Comparison of ENCODE assay signal across 31 cellular contexts in the genomic region with DNA sequence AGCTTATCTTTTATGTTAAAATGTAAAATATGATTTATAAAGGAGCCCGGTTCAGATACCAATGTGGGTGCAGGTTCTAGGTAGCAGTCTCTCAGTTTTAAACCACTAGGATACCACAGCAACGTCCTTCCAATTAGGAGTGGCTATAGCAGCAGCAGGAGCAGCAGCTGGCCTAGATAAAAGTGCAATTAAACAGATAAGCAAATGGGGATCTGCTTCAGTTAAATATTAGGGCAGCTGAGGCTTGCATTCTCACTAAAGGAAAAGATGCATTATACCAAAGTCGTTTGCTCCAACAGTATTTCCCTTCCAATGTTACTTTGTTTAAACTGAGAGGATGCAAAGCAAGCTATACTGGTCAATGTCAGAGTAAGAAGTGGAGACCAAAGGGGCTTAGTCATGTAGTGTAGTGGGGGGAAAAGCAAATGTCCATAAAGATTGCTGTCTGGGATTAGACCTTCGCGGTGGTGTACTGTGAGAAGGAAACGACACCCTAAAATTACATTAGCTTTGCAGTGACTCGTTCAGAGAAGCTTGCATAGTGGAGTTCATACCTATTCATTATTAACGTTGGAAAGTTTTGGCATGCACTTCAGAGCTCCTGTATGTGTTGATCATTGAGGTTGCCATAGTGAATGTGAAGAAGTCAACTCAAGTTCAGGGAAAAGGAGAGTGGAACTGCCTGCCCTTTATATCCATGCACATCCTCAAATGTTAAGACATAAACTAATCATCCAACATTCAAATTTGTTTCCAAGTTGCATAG.
DNase-seq lines count a peak whose midpoint lies in the region; ATAC-seq, FAIRE-seq and TF ChIP-seq lines count a peak whose summit lies in the region.
"Had no signal": no experiment of that assay in that cellular context is flagged by ENCODE, and none has a peak within 500 bp of the region (broad histone marks: within the 10 kb centered on the region; RNA-seq: fewer than 3 reads in every experiment).

No MANE protein-coding gene starts in this region.

- H4K20me1 ChIP-seq in keratinocyte (ENCODE audit: control insufficient read depth, extremely low read depth, insufficient read depth, low read length) (no peaks in the 10 kb centered on the region), GM23338 (replicated peaks; ENCODE audit: insufficient read depth) (no peaks in the 10 kb centered on the region)

- H2AFZ ChIP-seq in keratinocyte (ENCODE audit: control insufficient read depth, low read length), result peak overlapping the region; percentile 65
- no peak overlapping the region for H2AFZ ChIP-seq in GM23338

- H3K36me3 ChIP-seq in BE2C (no peaks in the 10 kb centered on the region), keratinocyte (ENCODE audit: control insufficient read depth in 2 of 2, extremely low read depth in 1 of 2, insufficient read depth in 2 of 2, low read length in 2 of 2) (no peaks in the 10 kb centered on the region), GM23338 (ENCODE audit: insufficient read depth) (no peaks in the 10 kb centered on the region), adrenal gland (replicated peaks in 1 of 2) (no peaks in the 10 kb centered on the region)
- H3K36me3 ChIP-seq: breast epithelium, esophagus muscularis mucosa, ovary, thoracic aorta, vagina had no signal

- no peak for TF ChIP-seq POLR2A in adrenal gland (IDR thresholded peaks at IDR 0.05)

- no peak overlapping the region for H3K9ac ChIP-seq in keratinocyte (ENCODE audit: control insufficient read depth, extremely low read depth, insufficient read depth, low read length)

- dilution Hi-C loops in keratinocyte (cut with MboI; ENCODE audit: extremely low pct_ligation_motif_present, low sequenced_read_pairs), result no loop called here

- no peak overlapping the region for H3K4me3 ChIP-seq in BE2C (ENCODE audit: low read depth, low read length)
- H3K4me3 ChIP-seq in keratinocyte (ENCODE audit: control insufficient read depth in 2 of 3, extremely low read depth in 1 of 3, insufficient read depth in 2 of 3, low read depth in 1 of 3, low read length in 3 of 3), result no peak overlapping the region
- no peak overlapping the region for H3K4me3 ChIP-seq in GM23338
- no peak overlapping the region for H3K4me3 ChIP-seq in adrenal gland
- H3K4me3 ChIP-seq: breast epithelium, coronary artery, esophagus muscularis mucosa, ovary, thoracic aorta, vagina had no signal

- CTCF ChIA-PET in activated CD4-positive, alpha-beta T cell treated with anti-CD3 and anti-CD28 coated beads, Interleukin-2, amount 10 ng/mL, durations not matched to agents 7 days and 5 days (lab: Charles Lee), result interaction anchor here (0.6 kb wide), 1 partner anchor 89 kb away, joined by 3 read pairs; no protein-coding TSS in a partner anchor

- peak; percentile 34 for FAIRE-seq in keratinocyte (lab: Jason Lieb, UNC)
- FAIRE-seq: D721Med, frontal cortex had no signal

- peaks cover 3% of the 10 kb centered on the region for H3K79me2 ChIP-seq in keratinocyte (ENCODE audit: control insufficient read depth, insufficient read depth, low read length)
- H3K79me2 ChIP-seq in GM23338 (replicated peaks; ENCODE audit: insufficient read depth), result no peaks in the 10 kb centered on the region

- H3K4me1 ChIP-seq in BE2C, result peaks cover 16% of the 10 kb centered on the region
- H3K4me1 ChIP-seq in keratinocyte (ENCODE audit: control insufficient read depth, extremely low read depth, insufficient read depth, low read length), result peaks cover 47% of the 10 kb centered on the region
- peaks cover 18% of the 10 kb centered on the region; the same call in 1 of the 2 replicates for H3K4me1 ChIP-seq in GM23338 (ENCODE audit: insufficient read depth)
- H3K4me1 ChIP-seq in adrenal gland (replicated peaks in 1 of 2), result no peaks in the 10 kb centered on the region

- H3K27me3 Mint-ChIP-seq in activated CD4-positive, alpha-beta T cell treated with anti-CD3 and anti-CD28 coated beads, Interleukin-2, amount 10 ng/mL, durations not matched to agents 7 days and 5 days, result no peaks in the 10 kb centered on the region
- no peaks in the 10 kb centered on the region for H3K27me3 Mint-ChIP-seq in GM23338 (ENCODE audit: insufficient read depth, low read depth, poor library complexity)
- H3K27me3 Mint-ChIP-seq: effector memory CD8-positive, alpha-beta T cell had no signal

- TF ChIP-seq CTCF in BE2C (IDR thresholded peaks at IDR 0.05; ENCODE audit: low read depth, low read length) (0 out of 2 replicates have a peak, but pooled peaks have one; percentile 3), keratinocyte (optimal IDR thresholded peaks at IDR 0.05 in 1 of 3, IDR thresholded peaks at IDR 0.05 in 1 of 3, conservative IDR thresholded peaks at IDR 0.05 in 1 of 3; ENCODE audit: extremely low read depth in 1 of 3, insufficient read depth in 2 of 3, low read length in 3 of 3) (no peak), GM23338 (conservative IDR thresholded peaks at IDR 0.05; ENCODE audit: low read depth in 2 of 2) (no peak), adrenal gland (IDR thresholded peaks at IDR 0.05) (no peak)

- intact Hi-C loops in adrenal gland (cut with DNase I), result no loop called here

- H3K27ac ChIP-seq in keratinocyte (ENCODE audit: control insufficient read depth, insufficient read depth, low read length), result no peak overlapping the region
- H3K27ac ChIP-seq in GM23338 (ENCODE audit: low read depth), result no peak overlapping the region
- no peak overlapping the region for H3K27ac ChIP-seq in adrenal gland
- H3K27ac ChIP-seq: C4-2B, coronary artery, ovary, thoracic aorta, vagina had no signal

- 60 to 74% (median 69%) methylated on average over 8 of the region's 8 CpGs for WGBS in adrenal gland, 4 donors

- no peak overlapping the region for H3K4me3 Mint-ChIP-seq in activated CD4-positive, alpha-beta T cell treated with anti-CD3 and anti-CD28 coated beads, Interleukin-2, amount 10 ng/mL, durations not matched to agents 7 days and 5 days
- H3K4me3 Mint-ChIP-seq in GM23338, result no peak overlapping the region
- H3K4me3 Mint-ChIP-seq: effector memory CD8-positive, alpha-beta T cell; immature natural killer cell; nephron progenitor cell had no signal

- H3K9me3 ChIP-seq in BE2C (no peaks in the 10 kb centered on the region), keratinocyte (ENCODE audit: control insufficient read depth, low read depth, low read length) (no peaks in the 10 kb centered on the region), adrenal gland (replicated peaks in 1 of 3) (no peaks in the 10 kb centered on the region)
- H3K9me3 ChIP-seq: breast epithelium, esophagus muscularis mucosa, ovary, thoracic aorta, vagina had no signal

- H3K9me3 Mint-ChIP-seq in activated CD4-positive, alpha-beta T cell treated with anti-CD3 and anti-CD28 coated beads, Interleukin-2, amount 10 ng/mL, durations not matched to agents 7 days and 5 days, result no peaks in the 10 kb centered on the region
- H3K9me3 Mint-ChIP-seq in GM23338, result no peaks in the 10 kb centered on the region
- H3K9me3 Mint-ChIP-seq: effector memory CD8-positive, alpha-beta T cell; immature natural killer cell; nephron progenitor cell had no signal

- DNase-seq in BE2C, result peak; percentile 54
- peak; percentile 49 for DNase-seq in DMS79 treated with DMSO at 0.1 percent for 48 hours (lab: John Stamatoyannopoulos, UW)
- DNase-seq in NCI-H82 (lab: John Stamatoyannopoulos, UW), result peak; percentile 70
- no peak for DNase-seq in keratinocyte (ENCODE audit: low read depth, low spot score)
- DNase-seq in activated CD4-positive, alpha-beta T cell treated with anti-CD3 and anti-CD28 coated beads, Interleukin-2, amount 10 ng/mL, durations not matched to agents 7 days and 5 days, result no peak
- DNase-seq in GM23338 (ENCODE audit: low spot score), result no peak
- no peak for DNase-seq in adrenal gland
- DNase-seq: activated CD4-positive, alpha-beta T cell treated with anti-CD3 and anti-CD28 coated beads for 48 hours; activated naive CD4-positive, alpha-beta T cell; activated T-cell treated with anti-CD3 and anti-CD28 coated beads, Interleukin-2, amount 50 U/mL, for 48 hours; effector memory CD8-positive, alpha-beta T cell; HCEC 1CT; immature natural killer cell; IMR-90; NCI-H187; NCI-H226; nephron progenitor cell; NK-92 treated with Interleukin-12 subunit alpha and Interleukin-12 subunit beta, amount 100 ng/mL, for 24 hours; ovary; right cardiac atrium; stimulated activated CD4-positive, alpha-beta T cell treated with anti-CD3 and anti-CD28 coated beads, Interleukin-4, amount 100 ng/mL, for 24 hours; stimulated activated naive CD4-positive, alpha-beta T cell had no signal

- H3K9me1 ChIP-seq in keratinocyte (ENCODE audit: control insufficient read depth, extremely low read depth, insufficient read depth, low read length), result no peaks in the 10 kb centered on the region

- POLR2A ChIA-PET in activated CD4-positive, alpha-beta T cell treated with anti-CD3 and anti-CD28 coated beads, Interleukin-2, amount 10 ng/mL, durations not matched to agents 7 days and 5 days (lab: Charles Lee), result no interaction called here

- no peaks in the 10 kb centered on the region for H3K4me1 Mint-ChIP-seq in activated CD4-positive, alpha-beta T cell treated with anti-CD3 and anti-CD28 coated beads, Interleukin-2, amount 10 ng/mL, durations not matched to agents 7 days and 5 days
- peaks cover 19% of the 10 kb centered on the region for H3K4me1 Mint-ChIP-seq in GM23338

- H3K27me3 ChIP-seq in BE2C (no peaks in the 10 kb centered on the region), keratinocyte (ENCODE audit: control insufficient read depth, extremely low read depth, insufficient read depth, low read length) (no peaks in the 10 kb centered on the region), GM23338 (ENCODE audit: insufficient read depth) (no peaks in the 10 kb centered on the region), adrenal gland (no peaks in the 10 kb centered on the region)
- H3K27me3 ChIP-seq: breast epithelium, esophagus muscularis mucosa, ovary, vagina had no signal

- ATAC-seq in GM23338 (no peak), GM21786 (IDR thresholded peaks at IDR 0.05; ENCODE audit: unreplicated experiment) (no peak)
- ATAC-seq: effector memory CD8-positive, alpha-beta T cell; right cardiac atrium had no signal

- 0 out of 2 replicates have a peak, but pooled peaks cover 3% of the 10 kb centered on the region for H3K9me2 ChIP-seq in GM23338 (ENCODE audit: insufficient read depth)

- H3K4me2 ChIP-seq in keratinocyte (ENCODE audit: control insufficient read depth, extremely low read depth, insufficient read depth, low read depth, low read length), result no peak overlapping the region
- H3K4me2 ChIP-seq in GM23338, result no peak overlapping the region

- no peaks in the 10 kb centered on the region for H3K36me3 Mint-ChIP-seq in activated CD4-positive, alpha-beta T cell treated with anti-CD3 and anti-CD28 coated beads, Interleukin-2, amount 10 ng/mL, durations not matched to agents 7 days and 5 days (ENCODE audit: low read depth)
- no peaks in the 10 kb centered on the region for H3K36me3 Mint-ChIP-seq in GM23338 (ENCODE audit: low read depth)

- no peak overlapping the region for H3K27ac Mint-ChIP-seq in activated CD4-positive, alpha-beta T cell treated with anti-CD3 and anti-CD28 coated beads, Interleukin-2, amount 10 ng/mL, durations not matched to agents 7 days and 5 days
- H3K27ac Mint-ChIP-seq in GM23338, result no peak overlapping the region
- H3K27ac Mint-ChIP-seq: effector memory CD8-positive, alpha-beta T cell; immature natural killer cell; nephron progenitor cell had no signal

- H3F3A ChIP-seq in GM23338 (replicated peaks; ENCODE audit: low read depth), result no peaks in the 10 kb centered on the region

TF ChIP-seq in GM23338, 12 proteins besides CTCF, POLR2A, EP300 and RAD21:
- TF ChIP-seq POLR2AphosphoS5 (IDR thresholded peaks at IDR 0.05; ENCODE audit: low read depth), result no peak

Comparison
In these comparisons a context has a peak if more than half of its experiments do, and no peak if none do; other contexts are left out.
1. DNase-seq: peak in BE2C (single experiment), DMS79 treated with DMSO at 0.1 percent for 48 hours (single experiment) and NCI-H82 (single experiment); none in keratinocyte (single experiment), activated CD4-positive, alpha-beta T cell treated with anti-CD3 and anti-CD28 coated beads, Interleukin-2, amount 10 ng/mL, durations not matched to agents 7 days and 5 days (single experiment), GM23338 (single experiment) and adrenal gland (0 of 7).